ENCODE assay signal across 8 cellular contexts in genomic region chr14:55272415-55272786, GRCh38. TPM values are rescaled to one million over a fixed set of nuclear protein-coding genes. Genes with fewer than 3 reads are reported as not detected.
DNase-seq lines count a peak whose midpoint lies in the region; ATAC-seq and TF ChIP-seq lines count a peak whose summit lies in the region.

No MANE protein-coding gene starts in this region.

- no peak for TF ChIP-seq CTCF in adrenal gland (IDR thresholded peaks at IDR 0.05)
- no peak for TF ChIP-seq CTCF in testis (IDR thresholded peaks at IDR 0.05)

- TF ChIP-seq POLR2A in adrenal gland (IDR thresholded peaks at IDR 0.05) (no peak), testis (IDR thresholded peaks at IDR 0.05) (no peak)

- H3K36me3 ChIP-seq in adrenal gland (replicated peaks in 1 of 2) (no peaks in the 10 kb centered on the region), testis (ENCODE audit: low read depth, missing control alignments) (no peaks in the 10 kb centered on the region)

- intact Hi-C loops in adrenal gland (cut with DNase I), result loop anchor here (5.0 to 10.0 kb wide), 2 partner anchors 82 to 85 kb away; no protein-coding TSS in a partner anchor
- intact Hi-C loops in testis (cut with DNase I; ENCODE audit: low total_unique reads), result no loop called here

- no peak for DNase-seq in T-helper 2 cell treated with Interferon-gamma antibody and Interleukin-4, amounts not matched to agents 5 μg/mL and 100 μg/mL, for 36 hours (ENCODE audit: low spot score)
- DNase-seq in T-helper 2 cell (no peak), adrenal gland (no peak), testis (no peak), NCI-H1417 treated with DMSO at 0.1 percent for 48 hours (lab: John Stamatoyannopoulos, UW) (no peak), NCI-H748 treated with DMSO at 0.1 percent for 48 hours (lab: John Stamatoyannopoulos, UW) (no peak)

- peak overlapping the region in 4 of 5 donors; percentile 79 to 95 (median 93) for H3K27ac ChIP-seq in adrenal gland
- H3K27ac ChIP-seq in layer of hippocampus (ENCODE audit: low read depth, low read length), result peak overlapping the region; percentile 83
- H3K27ac ChIP-seq in testis, result peak overlapping the region; percentile 98

- WGBS in adrenal gland, 4 donors, result 3 to 7% (median 3%) methylated on average over 1 of the region's 1 CpG
- WGBS in testis, 2 donors, result 0 to 4% methylated on average over 1 of the region's 1 CpG

- H3K9me3 ChIP-seq in adrenal gland (replicated peaks in 1 of 3), result no peaks in the 10 kb centered on the region
- no peaks in the 10 kb centered on the region for H3K9me3 ChIP-seq in testis

- H3K27ac Mint-ChIP-seq in T-helper 2 cell treated with Interferon-gamma antibody and Interleukin-4, amounts not matched to agents 5 μg/mL and 100 μg/mL, for 36 hours, result peak overlapping the region; percentile 97

- peak overlapping the region; percentile 90 for H3K4me3 Mint-ChIP-seq in T-helper 2 cell treated with Interferon-gamma antibody and Interleukin-4, amounts not matched to agents 5 μg/mL and 100 μg/mL, for 36 hours

- H3K4me3 ChIP-seq in adrenal gland, result peak overlapping the region in 2 of 4 donors; percentile 70 to 86
- H3K4me3 ChIP-seq in testis, result peak overlapping the region; percentile 98 to 99

- H3K4me1 ChIP-seq in adrenal gland (replicated peaks in 1 of 2) (peaks cover 36 to 40% of the 10 kb centered on the region in 2 donors), testis (peaks cover 34% of the 10 kb centered on the region)

- no peaks in the 10 kb centered on the region for H3K9me3 Mint-ChIP-seq in T-helper 2 cell treated with Interferon-gamma antibody and Interleukin-4, amounts not matched to agents 5 μg/mL and 100 μg/mL, for 36 hours

- peaks cover 46% of the 10 kb centered on the region for H3K4me1 Mint-ChIP-seq in T-helper 2 cell treated with Interferon-gamma antibody and Interleukin-4, amounts not matched to agents 5 μg/mL and 100 μg/mL, for 36 hours (ENCODE audit: low read depth)

- H3K27me3 ChIP-seq in adrenal gland, result no peaks in the 10 kb centered on the region
- H3K27me3 ChIP-seq in layer of hippocampus (ENCODE audit: control insufficient read depth, insufficient read depth, low read length), result no peaks in the 10 kb centered on the region
- no peaks in the 10 kb centered on the region for H3K27me3 ChIP-seq in testis

- no peaks in the 10 kb centered on the region for H3K27me3 Mint-ChIP-seq in T-helper 2 cell treated with Interferon-gamma antibody and Interleukin-4, amounts not matched to agents 5 μg/mL and 100 μg/mL, for 36 hours (ENCODE audit: low read depth)

- peaks cover 3% of the 10 kb centered on the region for H3K36me3 Mint-ChIP-seq in T-helper 2 cell treated with Interferon-gamma antibody and Interleukin-4, amounts not matched to agents 5 μg/mL and 100 μg/mL, for 36 hours (ENCODE audit: low read depth)

- ATAC-seq in esophagus mucosa, result no peak

RNA-seq across cellular contexts. Expression of gene FBXO34, which starts 1.2 kb away (rescaled TPM):
- total RNA-seq in adrenal gland (10 to 100 TPM; 12.7 to 31.0 (median 20.5) TPM), testis (10 to 100 TPM; 84.4 to 91.7 TPM), esophagus mucosa (36.0 TPM)
- polyA plus RNA-seq in adrenal gland (10 to 100 TPM in 1 of 3 donors, 1 to 10 TPM in 2; 5.9 to 16.3 (median 6.6) TPM), testis (ENCODE audit: insufficient read depth, low read depth, low replicate concordance) (62.1 TPM)
